7 cellular contexts compared by ENCODE assay signal in genomic region chr20:53916173-53916512, GRCh38.
DNase-seq lines count a peak whose midpoint lies in the region; ATAC-seq, FAIRE-seq and TF ChIP-seq lines count a peak whose summit lies in the region.

No MANE protein-coding gene starts in this region.

- H3K27me3 ChIP-seq in KMS-11 (ENCODE audit: insufficient read depth, low read depth) = no peaks in the 10 kb centered on the region
- H3K27me3 ChIP-seq in HepG2 (ENCODE audit: control insufficient read depth in 1 of 2, insufficient read depth in 2 of 2, low read length in 2 of 2) = peaks cover 0 to 2% of the 10 kb centered on the region in 2 experiments; a peak in 1 of 5 replicates
- H3K27me3 ChIP-seq in subcutaneous abdominal adipose tissue (ENCODE audit: control insufficient read depth in 5 of 5, insufficient read depth in 4 of 5, low read length in 5 of 5) = no peaks in the 10 kb centered on the region

- TF ChIP-seq CTCF in KMS-11 (conservative IDR thresholded peaks at IDR 0.05; ENCODE audit: low read depth, low read length) = no peak
- TF ChIP-seq CTCF in HepG2 (CRISPR knock-in tag; IDR thresholded peaks at IDR 0.05) = no peak

- peak overlapping the region; percentile 66 for H3K27ac ChIP-seq in KMS-11
- H3K27ac ChIP-seq in HepG2 (ENCODE audit: extremely low read length, insufficient read depth, low read length) = no peak overlapping the region
- H3K27ac ChIP-seq in subcutaneous abdominal adipose tissue (ENCODE audit: low read depth, low read length) = peak overlapping the region; percentile 99

- POLR2A ChIA-PET in HepG2 (lab: Yijun Ruan, JAX) = interaction anchor here (0.6 to 3.5 kb wide), 25 partner anchors 18 to 365 kb away, joined by 3 to 29 read pairs (median 6); partner anchors contain the start of gene ZNF217

- H3K36me3 ChIP-seq in KMS-11 (ENCODE audit: insufficient read depth) = no peaks in the 10 kb centered on the region
- no peaks in the 10 kb centered on the region for H3K36me3 ChIP-seq in HepG2 (replicated peaks in 1 of 2; ENCODE audit: control insufficient read depth in 1 of 2, insufficient read depth in 2 of 2, low read length in 2 of 2)
- no peaks in the 10 kb centered on the region for H3K36me3 ChIP-seq in subcutaneous abdominal adipose tissue (ENCODE audit: control insufficient read depth in 5 of 5, insufficient read depth in 5 of 5, low read length in 5 of 5)

- peak; percentile 15 for FAIRE-seq in HepG2 (lab: Jason Lieb, UNC)

- H3K27ac Mint-ChIP-seq in activated naive CD8-positive, alpha-beta T cell treated with anti-CD3 and anti-CD28 coated beads for 36 hours = peak overlapping the region; percentile 92

- peak overlapping the region; percentile 85 for H3K4me3 Mint-ChIP-seq in activated naive CD8-positive, alpha-beta T cell treated with anti-CD3 and anti-CD28 coated beads for 36 hours

- no peak for TF ChIP-seq EP300 in HepG2 (IDR thresholded peaks at IDR 0.05; ENCODE audit: low read depth in 2 of 2, low read length in 2 of 2)
- no peak for TF ChIP-seq EP300 in HepG2 (CRISPR knock-in tag; IDR thresholded peaks at IDR 0.05; ENCODE audit: borderline replicate concordance)

- H4K20me1 ChIP-seq in KMS-11 (ENCODE audit: insufficient read depth) (no peaks in the 10 kb centered on the region), HepG2 (ENCODE audit: insufficient read depth, low read length) (no peaks in the 10 kb centered on the region)

- DNase-seq in activated naive CD8-positive, alpha-beta T cell treated with anti-CD3 and anti-CD28 coated beads for 36 hours = no peak
- DNase-seq in HepG2 (ENCODE audit: low spot score) (no peak), activated gamma-delta T cell (lab: John Stamatoyannopoulos, UW) (no peak), cerebellar cortex (ENCODE audit: low spot score) (no peak), NCI-H82 treated with DMSO at 0.1 percent for 48 hours (lab: John Stamatoyannopoulos, UW; ENCODE audit: unreplicated experiment) (no peak)

- H3K4me3 ChIP-seq in KMS-11 (IDR thresholded peaks at IDR 0.05; ENCODE audit: insufficient read depth, low read depth, low read length) (peak overlapping the region; percentile 69), HepG2 (replicated peaks in 1 of 3; ENCODE audit: insufficient read depth in 1 of 3, low read depth in 2 of 3, low read length in 3 of 3) (peak overlapping the region in 2 of 3 experiments; percentile 80 to 88; a peak in 3 of 6 replicates), subcutaneous abdominal adipose tissue (ENCODE audit: low read depth in 1 of 5, low read length in 5 of 5) (peak overlapping the region; percentile 56 to 94 (median 83))

- peaks cover 3% of the 10 kb centered on the region for H3K36me3 Mint-ChIP-seq in activated naive CD8-positive, alpha-beta T cell treated with anti-CD3 and anti-CD28 coated beads for 36 hours

- CTCF ChIA-PET in HepG2 (lab: Yijun Ruan, JAX; ENCODE audit: low intra/inter-chr PET ratio, low total read pairs) = interaction anchor here (1.6 to 3.2 kb wide), 3 partner anchors 24 to 337 kb away, joined by 9 to 54 read pairs (median 10); no protein-coding TSS in a partner anchor

- peak overlapping the region; percentile 97 for H3K4me2 ChIP-seq in KMS-11
- peak overlapping the region; percentile 99 for H3K4me2 ChIP-seq in HepG2 (ENCODE audit: low read depth, low read length)

- H3K9me3 ChIP-seq in HepG2 (ENCODE audit: low read length) = no peaks in the 10 kb centered on the region
- no peaks in the 10 kb centered on the region for H3K9me3 ChIP-seq in subcutaneous abdominal adipose tissue (ENCODE audit: control insufficient read depth in 5 of 5, low read length in 5 of 5)

- WGBS in HepG2 (ENCODE audit: low lambda C conversion rate) = 89% methylated on average over 2 of the region's 2 CpGs

- TF ChIP-seq POLR2A in HepG2 (IDR thresholded peaks at IDR 0.05; ENCODE audit: insufficient read depth in 1 of 2, low read depth in 2 of 2, low read length in 2 of 2) = no peak

- H3K9me3 Mint-ChIP-seq in activated naive CD8-positive, alpha-beta T cell treated with anti-CD3 and anti-CD28 coated beads for 36 hours = peaks cover 2% of the 10 kb centered on the region

- H3K4me1 ChIP-seq in KMS-11 (ENCODE audit: low read depth, poor library complexity, severe bottlenecking) (peaks cover 34% of the 10 kb centered on the region), HepG2 (ENCODE audit: insufficient read depth, low read length) (peaks cover 53% of the 10 kb centered on the region), subcutaneous abdominal adipose tissue (ENCODE audit: control insufficient read depth in 5 of 5, insufficient read depth in 5 of 5, low read length in 5 of 5) (peaks cover 13 to 43% (median 36%) of the 10 kb centered on the region in 5 donors)

- peak overlapping the region; percentile 70; the same call in 1 of the 2 replicates for H3K9ac ChIP-seq in KMS-11
- peak overlapping the region; percentile 65; the same call in 1 of the 2 replicates for H3K9ac ChIP-seq in HepG2 (ENCODE audit: insufficient read depth, low read depth, low read length)
- H3K9ac ChIP-seq in subcutaneous abdominal adipose tissue (ENCODE audit: low read length in 5 of 5) = peak overlapping the region; percentile 40 to 87 (median 76)

- H3K27me3 Mint-ChIP-seq in activated naive CD8-positive, alpha-beta T cell treated with anti-CD3 and anti-CD28 coated beads for 36 hours = no peaks in the 10 kb centered on the region

- H2AFZ ChIP-seq in KMS-11 (ENCODE audit: low read depth) (peak overlapping the region; percentile 94), HepG2 (ENCODE audit: low read length) (peak overlapping the region; percentile 90)

- intact Hi-C loops in HepG2 (cut with micrococcal nuclease; ENCODE audit: unreplicated experiment) = loop anchor here (5.0 kb wide), 6 partner anchors 49 to 254 kb away; no protein-coding TSS in a partner anchor

- TF ChIP-seq RAD21 in HepG2 (CRISPR knock-in tag; IDR thresholded peaks at IDR 0.05) = no peak

- peaks cover 48% of the 10 kb centered on the region for H3K4me1 Mint-ChIP-seq in activated naive CD8-positive, alpha-beta T cell treated with anti-CD3 and anti-CD28 coated beads for 36 hours

- in situ Hi-C loops in HepG2 (cut with HindIII; ENCODE audit: extremely low pct_ligation_motif_present, low pct_unique_long_range_greater_than_20kb) = loop anchor here (5.0 kb wide), 1 partner anchor 339 kb away; no protein-coding TSS in a partner anchor

- ATAC-seq in HepG2 = peak; percentile 48

- no TSS peak for BruUV-seq in HepG2 (replicated peaks; lab: Mats Ljungman, UMichigan)

- H3K79me2 ChIP-seq in KMS-11 (ENCODE audit: insufficient read depth, low read depth) = no peaks in the 10 kb centered on the region
- H3K79me2 ChIP-seq in HepG2 (ENCODE audit: insufficient read depth, low read length) = no peaks in the 10 kb centered on the region

TF ChIP-seq in HepG2, 621 proteins besides CTCF, POLR2A, EP300 and RAD21 (continues in another document):
- TF ChIP-seq PAX8 (CRISPR knock-in tag; IDR thresholded peaks at IDR 0.05; ENCODE audit: borderline replicate concordance) (no peak), ZNF766 (CRISPR knock-in tag; IDR thresholded peaks at IDR 0.05; ENCODE audit: borderline replicate concordance) (no peak), CREBL2 (CRISPR knock-in tag; IDR thresholded peaks at IDR 0.05; ENCODE audit: borderline replicate concordance) (no peak), RXRA (CRISPR knock-in tag; IDR thresholded peaks at IDR 0.05) (no peak), GZF1 (CRISPR knock-in tag; IDR thresholded peaks at IDR 0.05) (no peak; the same call in 1 of the 2 replicates), SAFB2 (CRISPR knock-in tag; IDR thresholded peaks at IDR 0.05; ENCODE audit: borderline replicate concordance, low read depth) (no peak), IKZF4 (CRISPR knock-in tag; IDR thresholded peaks at IDR 0.05; ENCODE audit: borderline replicate concordance, low read depth, not compliant biosample characterization) (no peak), ZNF83 (CRISPR knock-in tag; IDR thresholded peaks at IDR 0.05; ENCODE audit: borderline replicate concordance) (0 out of 2 replicates have a peak, but pooled peaks have one; percentile 57), NFE2L1 (CRISPR knock-in tag; IDR thresholded peaks at IDR 0.05; ENCODE audit: borderline replicate concordance) (no peak), ZNF431 (CRISPR knock-in tag; IDR thresholded peaks at IDR 0.05; ENCODE audit: borderline replicate concordance, low read depth) (no peak), HMG20A (CRISPR knock-in tag; IDR thresholded peaks at IDR 0.05; ENCODE audit: borderline replicate concordance) (no peak), ZNF251 (CRISPR knock-in tag; IDR thresholded peaks at IDR 0.05) (no peak), ZMYM2 (CRISPR knock-in tag; IDR thresholded peaks at IDR 0.05) (0 out of 2 replicates have a peak, but pooled peaks have one; percentile 5), CENPT (CRISPR knock-in tag; IDR thresholded peaks at IDR 0.05; ENCODE audit: low read depth) (no peak), UBTF (CRISPR knock-in tag; IDR thresholded peaks at IDR 0.05) (0 out of 2 replicates have a peak, but pooled peaks have one; percentile 10), ZNF670 (CRISPR knock-in tag; IDR thresholded peaks at IDR 0.05; ENCODE audit: borderline replicate concordance) (no peak), ZFY (CRISPR knock-in tag; IDR thresholded peaks at IDR 0.05) (0 out of 2 replicates have a peak, but pooled peaks have one; percentile 4), ZNF333 (CRISPR knock-in tag; IDR thresholded peaks at IDR 0.05; ENCODE audit: borderline replicate concordance) (no peak), ZNF75D (CRISPR knock-in tag; IDR thresholded peaks at IDR 0.05; ENCODE audit: borderline replicate concordance) (no peak), ZBTB38 (CRISPR knock-in tag; IDR thresholded peaks at IDR 0.05) (no peak)
